In the genomic region with DNA sequence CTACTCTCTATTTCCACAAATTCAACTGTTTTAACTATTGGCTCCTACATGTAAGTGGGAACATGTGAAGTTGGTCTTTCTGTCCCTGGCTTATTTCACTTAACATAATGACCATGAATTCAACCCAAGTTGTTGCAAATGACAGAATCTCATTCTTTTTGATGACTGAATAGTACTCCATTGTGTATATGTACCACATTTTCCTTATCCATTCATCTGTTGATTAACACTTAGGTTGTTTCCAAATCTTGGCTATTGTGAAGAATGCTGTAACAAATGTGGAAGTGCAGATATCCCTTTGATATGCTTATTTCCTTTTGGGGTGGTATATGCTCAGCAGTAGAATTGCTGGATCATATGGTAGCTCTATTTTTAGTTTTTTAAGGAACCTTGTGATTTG, we compare ENCODE assay signal across 11 cellular contexts. TPM values are rescaled to one million over a fixed set of nuclear protein-coding genes. Genes with fewer than 3 reads are reported as not detected.
"Had no signal": no experiment of that assay in that cellular context is flagged by ENCODE, and none has a peak within 500 bp of the region (broad histone marks: within the 10 kb centered on the region; RNA-seq: fewer than 3 reads in every experiment).

No MANE protein-coding gene starts in this region.

- H3K4me2 ChIP-seq: GM23338 had no signal

- DNase-seq: GM23248, GOT3, H7, H9, HCEC 1CT, HFFc6 had no signal

- H3K9me3 ChIP-seq: HAP-1 had no signal

- ATAC-seq: GM23338, HCT116 had no signal

- H3K36me3 ChIP-seq: HAP-1 had no signal

- H3K4me3 ChIP-seq: GM23248, GM23338, HAP-1 had no signal

- H2AFZ ChIP-seq: GM23248, GM23338 had no signal

- FAIRE-seq: H1, H54 had no signal

- H3K27ac ChIP-seq: GM23248 had no signal

- H3K4me1 ChIP-seq: HAP-1 had no signal

- H3K9ac ChIP-seq: GM23248 had no signal

RNA-seq across cellular contexts. Expression of gene GBP6, which starts 33.0 kb away (rescaled TPM):
- total RNA-seq: GM23248, GM23338, H1, H7, H9, HFFc6 had no signal
- polyA plus RNA-seq: GM23248, GM23338, H1 had no signal
